Comparison of ENCODE assay signal across 25 cellular contexts in the genomic region with DNA sequence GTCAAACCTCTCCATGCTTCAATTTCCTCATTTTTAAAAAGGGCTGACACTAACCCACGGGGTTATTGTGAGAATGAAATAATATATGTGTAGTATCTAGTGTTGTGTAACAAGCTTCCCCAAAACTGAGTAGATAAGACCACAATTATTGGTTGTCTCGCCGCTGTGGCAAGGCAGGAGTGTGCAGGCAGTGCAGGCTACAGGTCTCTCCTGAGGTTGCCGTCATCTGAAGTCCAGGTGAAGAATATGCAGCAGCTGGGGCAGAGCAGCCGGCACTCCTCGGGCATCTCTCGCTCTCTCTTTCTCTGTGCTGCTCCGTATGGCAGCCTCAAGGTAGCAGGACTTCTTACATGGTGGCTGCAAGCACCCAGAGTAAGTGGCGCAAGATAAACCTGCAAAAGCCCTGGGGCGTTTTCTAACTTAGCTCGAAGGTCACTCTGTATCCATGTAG. TPM values are rescaled to one million over a fixed set of nuclear protein-coding genes. Genes with fewer than 3 reads are reported as not detected.
A peak's percentile ranks its signal among the peaks of the same experiment; 100 is the strongest.
DNase-seq lines count a peak whose midpoint lies in the region; ATAC-seq and TF ChIP-seq lines count a peak whose summit lies in the region.
"Had no signal": no experiment of that assay in that cellular context is flagged by ENCODE, and none has a peak within 500 bp of the region (broad histone marks: within the 10 kb centered on the region; RNA-seq: fewer than 3 reads in every experiment).

No MANE protein-coding gene starts in this region.

- H3K4me3 ChIP-seq in Panc1 (ENCODE audit: low read depth in 2 of 2, low read length in 2 of 2) (peak overlapping the region in 1 of 2 experiments; percentile 18; a peak in 2 of 4 replicates), esophagus muscularis mucosa (no peak overlapping the region)

- DNase-seq in LoVo (ENCODE audit: low spot score) (peak; percentile 11), Panc1 (ENCODE audit: low read depth, low spot score) (no peak), endothelial cell (ENCODE audit: low spot score) (no peak), HEK293T (ENCODE audit: extremely low spot score) (no peak), esophagus muscularis mucosa (ENCODE audit: extremely low spot score) (no peak), NCI-H2171 treated with DMSO at 0.1 percent for 48 hours (lab: John Stamatoyannopoulos, UW) (no peak)
- DNase-seq in effector memory CD8-positive, alpha-beta T cell: no peak
- DNase-seq: activated CD8-positive, alpha-beta memory T cell treated with anti-CD3 and anti-CD28 coated beads for 24 hours; activated gamma-delta T cell treated with Interleukin-2 at 50 U/mL for 16 hours; activated T-cell treated with anti-CD3 and anti-CD28 coated beads, Interleukin-2, amount 50 U/mL, for 24 hours; brain microvascular endothelial cell; effector CD4-positive, alpha-beta T cell; erythroblast; foreskin fibroblast; naive B cell; NCI-H1092 treated with DMSO at 0.1 percent for 48 hours; NCI-H2029; NCI-H345; NCI-H748 treated with DMSO at 0.1 percent for 48 hours; PC-3; Right ventricle myocardium superior; stimulated activated CD4-positive, alpha-beta T cell treated with anti-CD3 and anti-CD28 coated beads, Interleukin-2, amount 100 ng/mL, for 48 hours; stimulated activated naive B cell treated with anti-CD40 and anti-IgM and Interleukin-4, amounts not matched to agents 10 μg/mL and 1 μg/mL and 100 μg/mL, for 72 hours; T-cell had no signal

- H3K4me1 ChIP-seq in Panc1 (ENCODE audit: control insufficient read depth, insufficient read depth, low read length): no peaks in the 10 kb centered on the region
- peaks cover 0 to 5% (median 1%) of the 10 kb centered on the region in 4 donors for H3K4me1 ChIP-seq in esophagus muscularis mucosa

- no TSS peak for BruUV-seq in Panc1 (replicated peaks; lab: Mats Ljungman, UMichigan)

- TF ChIP-seq CTCF in Panc1 (IDR thresholded peaks at IDR 0.05) (no peak), endothelial cell (IDR thresholded peaks at IDR 0.05; ENCODE audit: unreplicated experiment) (no peak), esophagus muscularis mucosa (IDR thresholded peaks at IDR 0.05) (no peak)

- TF ChIP-seq EP300 in esophagus muscularis mucosa (IDR thresholded peaks at IDR 0.05): no peak

- H3K27ac ChIP-seq in Panc1 (ENCODE audit: low read length) (no peak overlapping the region), esophagus muscularis mucosa (replicated peaks in 1 of 4) (no peak overlapping the region)
- H3K27ac ChIP-seq: brain microvascular endothelial cell, KMS-11 had no signal

- H3K27me3 ChIP-seq in Panc1 (ENCODE audit: control insufficient read depth, insufficient read depth, low read length) (no peaks in the 10 kb centered on the region), esophagus muscularis mucosa (no peaks in the 10 kb centered on the region)
- H3K27me3 ChIP-seq: brain microvascular endothelial cell had no signal

- TF ChIP-seq POLR2A in esophagus muscularis mucosa (IDR thresholded peaks at IDR 0.05; ENCODE audit: low read depth): no peak

- no peaks in the 10 kb centered on the region for H3K36me3 ChIP-seq in Panc1 (ENCODE audit: control insufficient read depth, insufficient read depth, low read length)
- H3K36me3 ChIP-seq in esophagus muscularis mucosa: no peaks in the 10 kb centered on the region
- H3K36me3 ChIP-seq: brain microvascular endothelial cell had no signal

- peaks cover 5% of the 10 kb centered on the region for H3K4me1 Mint-ChIP-seq in endothelial cell (ENCODE audit: unreplicated experiment)
- H3K4me1 Mint-ChIP-seq in effector memory CD8-positive, alpha-beta T cell (ENCODE audit: low read depth in 2 of 2): no peaks in the 10 kb centered on the region
- H3K4me1 Mint-ChIP-seq: naive B cell, T-cell had no signal

- H3K9me3 Mint-ChIP-seq in endothelial cell (ENCODE audit: unreplicated experiment): no peaks in the 10 kb centered on the region
- no peaks in the 10 kb centered on the region for H3K9me3 Mint-ChIP-seq in effector memory CD8-positive, alpha-beta T cell
- H3K9me3 Mint-ChIP-seq: activated T-cell treated with anti-CD3 and anti-CD28 coated beads, Interleukin-2, amount 50 U/mL, for 24 hours; naive B cell; T-cell had no signal

- H3K27ac Mint-ChIP-seq in endothelial cell (ENCODE audit: unreplicated experiment): peak overlapping the region; percentile 7
- no peak overlapping the region for H3K27ac Mint-ChIP-seq in effector memory CD8-positive, alpha-beta T cell
- H3K27ac Mint-ChIP-seq: activated T-cell treated with anti-CD3 and anti-CD28 coated beads, Interleukin-2, amount 50 U/mL, for 24 hours; naive B cell; stimulated activated naive B cell treated with anti-CD40 and anti-IgM and Interleukin-4, amounts not matched to agents 10 μg/mL and 1 μg/mL and 100 μg/mL, for 72 hours; T-cell had no signal

- intact Hi-C loops in Panc1 (cut with micrococcal nuclease; ENCODE audit: unreplicated experiment) (no loop called here), esophagus muscularis mucosa (cut with DNase I) (loop anchor here (5.0 kb wide), 1 partner anchor 152 kb away; no protein-coding TSS in a partner anchor)

- WGBS in esophagus muscularis mucosa: 91% methylated on average over 11 of the region's 11 CpGs

- H3K36me3 Mint-ChIP-seq in endothelial cell (ENCODE audit: low read depth, unreplicated experiment): no peaks in the 10 kb centered on the region
- peaks cover 10% of the 10 kb centered on the region for H3K36me3 Mint-ChIP-seq in effector memory CD8-positive, alpha-beta T cell (ENCODE audit: insufficient read depth)
- H3K36me3 Mint-ChIP-seq: naive B cell, T-cell had no signal

- POLR2A ChIA-PET in Panc1 (lab: Charles Lee) (no interaction called here), HEK293T (lab: Yijun Ruan, JAX) (interaction anchor here (1.1 to 1.4 kb wide), 2 partner anchors 32 to 181 kb away, joined by 3 to 6 read pairs; a partner anchor contains a TSS)

- peak; percentile 71 for ATAC-seq in Panc1
- ATAC-seq in effector memory CD8-positive, alpha-beta T cell (replicated peaks): no peak
- ATAC-seq: PC-3; stimulated activated naive B cell treated with anti-CD40 and anti-IgM and Interleukin-4, amounts not matched to agents 10 μg/mL and 1 μg/mL and 100 μg/mL, for 72 hours; T-cell had no signal

- H3K27me3 Mint-ChIP-seq in endothelial cell (ENCODE audit: unreplicated experiment): peaks cover 7% of the 10 kb centered on the region
- H3K27me3 Mint-ChIP-seq in effector memory CD8-positive, alpha-beta T cell: no peaks in the 10 kb centered on the region
- H3K27me3 Mint-ChIP-seq: activated T-cell treated with anti-CD3 and anti-CD28 coated beads, Interleukin-2, amount 50 U/mL, for 24 hours; naive B cell; stimulated activated naive B cell treated with anti-CD40 and anti-IgM and Interleukin-4, amounts not matched to agents 10 μg/mL and 1 μg/mL and 100 μg/mL, for 72 hours; T-cell had no signal

- in situ Hi-C loops in Panc1 (cut with HindIII; ENCODE audit: low pct_unique_long_range_greater_than_20kb, low sequenced_read_pairs): no loop called here

- CTCF ChIA-PET in Panc1 (lab: Charles Lee) (no interaction called here), HEK293T (lab: Yijun Ruan, JAX) (no interaction called here)

- H3K4me3 Mint-ChIP-seq in endothelial cell (ENCODE audit: unreplicated experiment): no peak overlapping the region
- no peak overlapping the region for H3K4me3 Mint-ChIP-seq in effector memory CD8-positive, alpha-beta T cell
- H3K4me3 Mint-ChIP-seq: activated T-cell treated with anti-CD3 and anti-CD28 coated beads, Interleukin-2, amount 50 U/mL, for 24 hours; naive B cell; stimulated activated naive B cell treated with anti-CD40 and anti-IgM and Interleukin-4, amounts not matched to agents 10 μg/mL and 1 μg/mL and 100 μg/mL, for 72 hours; T-cell had no signal

- H3K9me3 ChIP-seq in Panc1 (ENCODE audit: control insufficient read depth, insufficient read depth, low read depth, low read length) (no peaks in the 10 kb centered on the region), esophagus muscularis mucosa (no peaks in the 10 kb centered on the region)

TF ChIP-seq in HEK293T, 16 proteins besides CTCF, POLR2A, EP300 and RAD21:
- TF ChIP-seq ARNT (IDR thresholded peaks at IDR 0.05) (no peak), FOXM1 (IDR thresholded peaks at IDR 0.05; ENCODE audit: borderline replicate concordance) (no peak), LEF1 (IDR thresholded peaks at IDR 0.05; ENCODE audit: borderline replicate concordance) (no peak), TARDBP (IDR thresholded peaks at IDR 0.05) (no peak), SP1 (IDR thresholded peaks at IDR 0.05) (no peak), CTBP1 (IDR thresholded peaks at IDR 0.05; ENCODE audit: borderline replicate concordance) (no peak), ELF4 (IDR thresholded peaks at IDR 0.05) (no peak), BHLHE40 (IDR thresholded peaks at IDR 0.05; ENCODE audit: borderline replicate concordance) (no peak), ZNF384 (IDR thresholded peaks at IDR 0.05) (no peak)

RNA-seq across cellular contexts. Expression of a gene that starts 31.0 kb away (rescaled TPM):
- total RNA-seq in Panc1 (2021; ENCODE audit: unreplicated experiment) (4.5 TPM), endothelial cell (ENCODE audit: unreplicated experiment) (11.4 TPM), esophagus muscularis mucosa (10 to 100 TPM; 10.8 to 16.1 (median 14.8) TPM)
- 3.9 TPM for polyA plus RNA-seq in Panc1 (2012; ENCODE audit: insufficient read length)
